In the genomic region with DNA sequence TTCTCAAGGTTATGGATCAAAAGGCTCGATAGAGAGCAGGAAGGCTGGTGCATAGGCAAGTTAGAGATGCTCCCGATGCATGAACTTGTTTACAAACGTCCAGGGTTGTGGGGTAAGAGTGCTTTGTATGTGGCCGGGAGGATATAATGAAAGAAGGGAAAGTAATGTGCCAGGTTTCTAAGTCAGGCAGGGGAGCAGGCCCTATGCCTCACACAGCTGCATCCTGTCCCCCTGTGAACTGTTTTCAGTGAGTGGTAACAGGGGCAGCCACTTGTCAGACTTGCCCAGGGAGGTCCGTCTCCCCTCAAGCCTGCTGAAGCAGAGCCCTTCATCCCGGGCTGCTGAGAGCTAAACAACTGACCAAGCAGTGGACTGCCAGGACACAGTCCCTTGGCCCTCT, we compare ENCODE assay signal across 1 cellular context.
TF ChIP-seq lines count a peak whose summit lies in the region.

No MANE protein-coding gene starts in this region.

TF ChIP-seq in GM12878, 131 proteins besides CTCF, POLR2A, EP300 and RAD21 (continued from another document):
- TF ChIP-seq, protein P1, sequence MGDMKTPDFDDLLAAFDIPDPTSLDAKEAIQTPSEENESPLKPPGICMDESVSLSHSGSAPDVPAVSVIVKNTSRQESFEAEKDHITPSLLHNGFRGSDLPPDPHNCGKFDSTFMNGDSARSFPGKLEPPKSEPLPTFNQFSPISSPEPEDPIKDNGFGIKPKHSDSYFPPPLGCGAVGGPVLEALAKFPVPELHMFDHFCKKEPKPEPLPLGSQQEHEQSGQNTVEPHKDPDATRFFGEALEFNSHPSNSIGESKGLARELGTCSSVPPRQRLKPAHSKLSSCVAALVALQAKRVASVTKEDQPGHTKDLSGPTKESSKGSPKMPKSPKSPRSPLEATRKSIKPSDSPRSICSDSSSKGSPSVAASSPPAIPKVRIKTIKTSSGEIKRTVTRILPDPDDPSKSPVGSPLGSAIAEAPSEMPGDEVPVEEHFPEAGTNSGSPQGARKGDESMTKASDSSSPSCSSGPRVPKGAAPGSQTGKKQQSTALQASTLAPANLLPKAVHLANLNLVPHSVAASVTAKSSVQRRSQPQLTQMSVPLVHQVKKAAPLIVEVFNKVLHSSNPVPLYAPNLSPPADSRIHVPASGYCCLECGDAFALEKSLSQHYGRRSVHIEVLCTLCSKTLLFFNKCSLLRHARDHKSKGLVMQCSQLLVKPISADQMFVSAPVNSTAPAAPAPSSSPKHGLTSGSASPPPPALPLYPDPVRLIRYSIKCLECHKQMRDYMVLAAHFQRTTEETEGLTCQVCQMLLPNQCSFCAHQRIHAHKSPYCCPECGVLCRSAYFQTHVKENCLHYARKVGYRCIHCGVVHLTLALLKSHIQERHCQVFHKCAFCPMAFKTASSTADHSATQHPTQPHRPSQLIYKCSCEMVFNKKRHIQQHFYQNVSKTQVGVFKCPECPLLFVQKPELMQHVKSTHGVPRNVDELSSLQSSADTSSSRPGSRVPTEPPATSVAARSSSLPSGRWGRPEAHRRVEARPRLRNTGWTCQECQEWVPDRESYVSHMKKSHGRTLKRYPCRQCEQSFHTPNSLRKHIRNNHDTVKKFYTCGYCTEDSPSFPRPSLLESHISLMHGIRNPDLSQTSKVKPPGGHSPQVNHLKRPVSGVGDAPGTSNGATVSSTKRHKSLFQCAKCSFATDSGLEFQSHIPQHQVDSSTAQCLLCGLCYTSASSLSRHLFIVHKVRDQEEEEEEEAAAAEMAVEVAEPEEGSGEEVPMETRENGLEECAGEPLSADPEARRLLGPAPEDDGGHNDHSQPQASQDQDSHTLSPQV (IDR thresholded peaks at IDR 0.05) = no peak
- no peak for TF ChIP-seq YY1 (IDR thresholded peaks at IDR 0.05; ENCODE audit: low read depth, low read length)
- no peak for TF ChIP-seq ATF7 (IDR thresholded peaks at IDR 0.05; ENCODE audit: low read depth)
- TF ChIP-seq, protein P2, sequence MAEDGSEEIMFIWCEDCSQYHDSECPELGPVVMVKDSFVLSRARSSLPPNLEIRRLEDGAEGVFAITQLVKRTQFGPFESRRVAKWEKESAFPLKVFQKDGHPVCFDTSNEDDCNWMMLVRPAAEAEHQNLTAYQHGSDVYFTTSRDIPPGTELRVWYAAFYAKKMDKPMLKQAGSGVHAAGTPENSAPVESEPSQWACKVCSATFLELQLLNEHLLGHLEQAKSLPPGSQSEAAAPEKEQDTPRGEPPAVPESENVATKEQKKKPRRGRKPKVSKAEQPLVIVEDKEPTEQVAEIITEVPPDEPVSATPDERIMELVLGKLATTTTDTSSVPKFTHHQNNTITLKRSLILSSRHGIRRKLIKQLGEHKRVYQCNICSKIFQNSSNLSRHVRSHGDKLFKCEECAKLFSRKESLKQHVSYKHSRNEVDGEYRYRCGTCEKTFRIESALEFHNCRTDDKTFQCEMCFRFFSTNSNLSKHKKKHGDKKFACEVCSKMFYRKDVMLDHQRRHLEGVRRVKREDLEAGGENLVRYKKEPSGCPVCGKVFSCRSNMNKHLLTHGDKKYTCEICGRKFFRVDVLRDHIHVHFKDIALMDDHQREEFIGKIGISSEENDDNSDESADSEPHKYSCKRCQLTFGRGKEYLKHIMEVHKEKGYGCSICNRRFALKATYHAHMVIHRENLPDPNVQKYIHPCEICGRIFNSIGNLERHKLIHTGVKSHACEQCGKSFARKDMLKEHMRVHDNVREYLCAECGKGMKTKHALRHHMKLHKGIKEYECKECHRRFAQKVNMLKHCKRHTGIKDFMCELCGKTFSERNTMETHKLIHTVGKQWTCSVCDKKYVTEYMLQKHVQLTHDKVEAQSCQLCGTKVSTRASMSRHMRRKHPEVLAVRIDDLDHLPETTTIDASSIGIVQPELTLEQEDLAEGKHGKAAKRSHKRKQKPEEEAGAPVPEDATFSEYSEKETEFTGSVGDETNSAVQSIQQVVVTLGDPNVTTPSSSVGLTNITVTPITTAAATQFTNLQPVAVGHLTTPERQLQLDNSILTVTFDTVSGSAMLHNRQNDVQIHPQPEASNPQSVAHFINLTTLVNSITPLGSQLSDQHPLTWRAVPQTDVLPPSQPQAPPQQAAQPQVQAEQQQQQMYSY (CRISPR knock-in tag; IDR thresholded peaks at IDR 0.05) = no peak
- TF ChIP-seq ETV6 (conservative IDR thresholded peaks at IDR 0.05 in 1 of 2, IDR thresholded peaks at IDR 0.05 in 1 of 2; ENCODE audit: borderline replicate concordance in 1 of 2, low read depth in 1 of 2) = no peak
